ENCODE assay signal across 9 cellular contexts in the genomic region with DNA sequence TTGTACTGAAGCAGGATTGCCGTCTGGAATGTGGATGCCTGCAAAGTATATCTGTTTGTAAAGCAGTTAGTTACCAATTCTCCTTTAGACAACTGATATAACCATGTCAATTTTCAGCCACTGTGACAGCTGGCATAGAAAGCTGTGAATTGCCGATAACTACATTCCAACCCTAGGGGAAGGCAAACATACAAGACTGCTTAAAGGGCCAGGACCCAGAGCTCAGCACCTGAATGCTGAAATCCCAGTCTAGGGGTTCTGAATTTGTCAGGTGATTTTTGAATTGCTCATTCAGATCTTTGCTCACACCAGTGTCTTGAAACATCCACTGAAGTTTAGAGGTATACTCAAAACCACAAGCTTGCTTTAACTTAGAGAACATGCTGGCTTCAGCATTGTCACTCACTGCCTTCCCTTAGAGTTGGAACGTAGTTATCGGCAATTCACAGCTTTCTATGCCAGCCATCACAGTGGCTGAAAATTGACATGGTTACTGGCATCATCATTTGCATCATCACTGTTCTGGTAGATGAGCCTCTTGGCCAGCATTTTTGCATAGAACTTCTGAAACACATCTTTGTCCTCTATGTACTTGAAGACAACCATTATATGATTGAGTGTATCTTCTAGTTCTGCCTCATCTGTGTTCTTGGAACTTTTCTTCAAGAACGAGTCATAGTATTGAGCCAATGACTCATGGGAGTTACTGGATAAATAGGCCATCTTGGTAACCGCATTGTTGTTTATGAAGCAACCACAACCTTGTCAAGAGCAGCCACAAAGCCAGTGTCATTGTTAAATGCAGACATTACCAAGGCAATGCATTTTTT.
DNase-seq lines count a peak whose midpoint lies in the region; ATAC-seq and TF ChIP-seq lines count a peak whose summit lies in the region.
"Had no signal": no experiment of that assay in that cellular context is flagged by ENCODE, and none has a peak within 500 bp of the region (broad histone marks: within the 10 kb centered on the region; RNA-seq: fewer than 3 reads in every experiment).

No MANE protein-coding gene starts in this region.

- H3K27me3 Mint-ChIP-seq in activated CD4-positive, alpha-beta memory T cell treated with anti-CD3 and anti-CD28 coated beads, Interleukin-2, amount 10 ng/mL, durations not matched to agents 7 days and 5 days, result peaks cover 9% of the 10 kb centered on the region
- peaks cover 2% of the 10 kb centered on the region for H3K27me3 Mint-ChIP-seq in GM23338 (ENCODE audit: insufficient read depth, low read depth, poor library complexity)
- no peaks in the 10 kb centered on the region for H3K27me3 Mint-ChIP-seq in stimulated activated naive B cell treated with anti-CD40 and anti-IgM and Interleukin-4, amounts not matched to agents 10 μg/mL and 1 μg/mL and 100 μg/mL, for 72 hours

- peaks cover 20% of the 10 kb centered on the region for H3K36me3 Mint-ChIP-seq in activated CD4-positive, alpha-beta memory T cell treated with anti-CD3 and anti-CD28 coated beads, Interleukin-2, amount 10 ng/mL, durations not matched to agents 7 days and 5 days (ENCODE audit: low read depth)
- H3K36me3 Mint-ChIP-seq in GM23338 (ENCODE audit: low read depth), result no peaks in the 10 kb centered on the region
- H3K36me3 Mint-ChIP-seq in stimulated activated naive B cell treated with anti-CD40 and anti-IgM and Interleukin-4, amounts not matched to agents 10 μg/mL and 1 μg/mL and 100 μg/mL, for 72 hours, result no peaks in the 10 kb centered on the region

- no peak overlapping the region for H2AFZ ChIP-seq in GM23338

- no peaks in the 10 kb centered on the region for H3K36me3 ChIP-seq in GM23338 (ENCODE audit: insufficient read depth)

- no peaks in the 10 kb centered on the region for H3F3A ChIP-seq in GM23338 (replicated peaks; ENCODE audit: low read depth)

- no peak overlapping the region for H3K27ac ChIP-seq in GM23338 (ENCODE audit: low read depth)

- peak; percentile 26 for DNase-seq in NCI-H146 (lab: John Stamatoyannopoulos, UW)
- no peak for DNase-seq in NCI-H146 treated with DMSO at 0.1 percent for 48 hours (lab: John Stamatoyannopoulos, UW; ENCODE audit: unreplicated experiment)
- DNase-seq in activated CD4-positive, alpha-beta memory T cell treated with anti-CD3 and anti-CD28 coated beads, Interleukin-2, amount 10 ng/mL, durations not matched to agents 7 days and 5 days, result peak; percentile 52
- DNase-seq in myocyte (ENCODE audit: low read depth), result peak; percentile 65
- DNase-seq in GM23338 (ENCODE audit: low spot score), result no peak
- no peak for DNase-seq in NCI-H446 treated with DMSO at 0.1 percent for 48 hours (lab: John Stamatoyannopoulos, UW)
- no peak for DNase-seq in stimulated activated naive B cell treated with anti-CD40 and anti-IgM and Interleukin-4, amounts not matched to agents 10 μg/mL and 1 μg/mL and 100 μg/mL, for 72 hours

- peaks cover 5% of the 10 kb centered on the region for H3K9me2 ChIP-seq in GM23338 (ENCODE audit: insufficient read depth)

- POLR2A ChIA-PET in activated CD4-positive, alpha-beta memory T cell treated with anti-CD3 and anti-CD28 coated beads, Interleukin-2, amount 10 ng/mL, durations not matched to agents 7 days and 5 days (lab: Charles Lee), result interaction anchor here (0.8 to 3.5 kb wide), 7 partner anchors 12 to 1309 kb away, joined by 3 to 17 read pairs (median 3); partner anchors contain the start of genes ISOC1 and SLC12A2

- H3K4me2 ChIP-seq in GM23338, result no peak overlapping the region

- TF ChIP-seq CTCF in GM23338 (conservative IDR thresholded peaks at IDR 0.05; ENCODE audit: low read depth in 2 of 2), result no peak

- H3K79me2 ChIP-seq in GM23338 (replicated peaks; ENCODE audit: insufficient read depth), result no peaks in the 10 kb centered on the region

- H3K4me3 ChIP-seq in GM23338, result no peak overlapping the region

- H3K27ac Mint-ChIP-seq in activated CD4-positive, alpha-beta memory T cell treated with anti-CD3 and anti-CD28 coated beads, Interleukin-2, amount 10 ng/mL, durations not matched to agents 7 days and 5 days, result peak overlapping the region; percentile 91
- no peak overlapping the region for H3K27ac Mint-ChIP-seq in GM23338
- H3K27ac Mint-ChIP-seq in stimulated activated naive B cell treated with anti-CD40 and anti-IgM and Interleukin-4, amounts not matched to agents 10 μg/mL and 1 μg/mL and 100 μg/mL, for 72 hours, result no peak overlapping the region
- H3K27ac Mint-ChIP-seq: B cell had no signal

- H4K20me1 ChIP-seq in GM23338 (replicated peaks; ENCODE audit: insufficient read depth), result no peaks in the 10 kb centered on the region

- H3K27me3 ChIP-seq in GM23338 (ENCODE audit: insufficient read depth), result no peaks in the 10 kb centered on the region

- H3K4me1 Mint-ChIP-seq in activated CD4-positive, alpha-beta memory T cell treated with anti-CD3 and anti-CD28 coated beads, Interleukin-2, amount 10 ng/mL, durations not matched to agents 7 days and 5 days, result peaks cover 39% of the 10 kb centered on the region
- H3K4me1 Mint-ChIP-seq in GM23338, result no peaks in the 10 kb centered on the region
- H3K4me1 Mint-ChIP-seq in stimulated activated naive B cell treated with anti-CD40 and anti-IgM and Interleukin-4, amounts not matched to agents 10 μg/mL and 1 μg/mL and 100 μg/mL, for 72 hours, result no peaks in the 10 kb centered on the region
- H3K4me1 Mint-ChIP-seq: B cell had no signal

- CTCF ChIA-PET in activated CD4-positive, alpha-beta memory T cell treated with anti-CD3 and anti-CD28 coated beads, Interleukin-2, amount 10 ng/mL, durations not matched to agents 7 days and 5 days (lab: Charles Lee), result interaction anchor here (0.9 kb wide), 1 partner anchor 27 kb away, joined by 3 read pairs; no protein-coding TSS in a partner anchor

- H3K4me3 Mint-ChIP-seq in activated CD4-positive, alpha-beta memory T cell treated with anti-CD3 and anti-CD28 coated beads, Interleukin-2, amount 10 ng/mL, durations not matched to agents 7 days and 5 days, result peak overlapping the region; percentile 31
- no peak overlapping the region for H3K4me3 Mint-ChIP-seq in GM23338
- no peak overlapping the region for H3K4me3 Mint-ChIP-seq in stimulated activated naive B cell treated with anti-CD40 and anti-IgM and Interleukin-4, amounts not matched to agents 10 μg/mL and 1 μg/mL and 100 μg/mL, for 72 hours
- H3K4me3 Mint-ChIP-seq: B cell had no signal

- H3K9me3 Mint-ChIP-seq in activated CD4-positive, alpha-beta memory T cell treated with anti-CD3 and anti-CD28 coated beads, Interleukin-2, amount 10 ng/mL, durations not matched to agents 7 days and 5 days, result peaks cover 9% of the 10 kb centered on the region
- H3K9me3 Mint-ChIP-seq in GM23338, result no peaks in the 10 kb centered on the region; the same call in 2 of the 3 replicates
- peaks cover under 1 to 4% of the 10 kb centered on the region in 2 donors for H3K9me3 Mint-ChIP-seq in stimulated activated naive B cell treated with anti-CD40 and anti-IgM and Interleukin-4, amounts not matched to agents 10 μg/mL and 1 μg/mL and 100 μg/mL, for 72 hours

- no peaks in the 10 kb centered on the region for H3K4me1 ChIP-seq in GM23338 (ENCODE audit: insufficient read depth)

- ATAC-seq in HG02840 (IDR thresholded peaks at IDR 0.05; ENCODE audit: low FRiP score, unreplicated experiment) (peak; percentile 65), GM23338 (no peak)
- ATAC-seq in stimulated activated naive B cell treated with anti-CD40 and anti-IgM and Interleukin-4, amounts not matched to agents 10 μg/mL and 1 μg/mL and 100 μg/mL, for 72 hours (replicated peaks), result no peak

TF ChIP-seq in GM23338, 12 proteins besides CTCF, POLR2A, EP300 and RAD21 (continues in another document):
- TF ChIP-seq CREB1 (CRISPR knock-in tag; IDR thresholded peaks at IDR 0.05; ENCODE audit: low read depth) (no peak), ETS1 (IDR thresholded peaks at IDR 0.05) (no peak), JUNB (IDR thresholded peaks at IDR 0.05; ENCODE audit: unreplicated experiment) (no peak), STAT1 (IDR thresholded peaks at IDR 0.05; ENCODE audit: unreplicated experiment) (no peak), POLR2AphosphoS5 (IDR thresholded peaks at IDR 0.05; ENCODE audit: low read depth) (no peak), EZH2 (IDR thresholded peaks at IDR 0.05; ENCODE audit: low read depth, unreplicated experiment) (no peak)
- TF ChIP-seq, protein P1, sequence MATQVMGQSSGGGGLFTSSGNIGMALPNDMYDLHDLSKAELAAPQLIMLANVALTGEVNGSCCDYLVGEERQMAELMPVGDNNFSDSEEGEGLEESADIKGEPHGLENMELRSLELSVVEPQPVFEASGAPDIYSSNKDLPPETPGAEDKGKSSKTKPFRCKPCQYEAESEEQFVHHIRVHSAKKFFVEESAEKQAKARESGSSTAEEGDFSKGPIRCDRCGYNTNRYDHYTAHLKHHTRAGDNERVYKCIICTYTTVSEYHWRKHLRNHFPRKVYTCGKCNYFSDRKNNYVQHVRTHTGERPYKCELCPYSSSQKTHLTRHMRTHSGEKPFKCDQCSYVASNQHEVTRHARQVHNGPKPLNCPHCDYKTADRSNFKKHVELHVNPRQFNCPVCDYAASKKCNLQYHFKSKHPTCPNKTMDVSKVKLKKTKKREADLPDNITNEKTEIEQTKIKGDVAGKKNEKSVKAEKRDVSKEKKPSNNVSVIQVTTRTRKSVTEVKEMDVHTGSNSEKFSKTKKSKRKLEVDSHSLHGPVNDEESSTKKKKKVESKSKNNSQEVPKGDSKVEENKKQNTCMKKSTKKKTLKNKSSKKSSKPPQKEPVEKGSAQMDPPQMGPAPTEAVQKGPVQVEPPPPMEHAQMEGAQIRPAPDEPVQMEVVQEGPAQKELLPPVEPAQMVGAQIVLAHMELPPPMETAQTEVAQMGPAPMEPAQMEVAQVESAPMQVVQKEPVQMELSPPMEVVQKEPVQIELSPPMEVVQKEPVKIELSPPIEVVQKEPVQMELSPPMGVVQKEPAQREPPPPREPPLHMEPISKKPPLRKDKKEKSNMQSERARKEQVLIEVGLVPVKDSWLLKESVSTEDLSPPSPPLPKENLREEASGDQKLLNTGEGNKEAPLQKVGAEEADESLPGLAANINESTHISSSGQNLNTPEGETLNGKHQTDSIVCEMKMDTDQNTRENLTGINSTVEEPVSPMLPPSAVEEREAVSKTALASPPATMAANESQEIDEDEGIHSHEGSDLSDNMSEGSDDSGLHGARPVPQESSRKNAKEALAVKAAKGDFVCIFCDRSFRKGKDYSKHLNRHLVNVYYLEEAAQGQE (IDR thresholded peaks at IDR 0.05; ENCODE audit: unreplicated experiment), result no peak

Comparison
In these comparisons a context has a peak if more than half of its experiments do, and no peak if none do; other contexts are left out.
1. DNase-seq: peak in NCI-H146 (single experiment), activated CD4-positive, alpha-beta memory T cell treated with anti-CD3 and anti-CD28 coated beads, Interleukin-2, amount 10 ng/mL, durations not matched to agents 7 days and 5 days (single experiment) and myocyte (single experiment); none in NCI-H146 treated with DMSO at 0.1 percent for 48 hours (single experiment), GM23338 (single experiment), NCI-H446 treated with DMSO at 0.1 percent for 48 hours (single experiment) and stimulated activated naive B cell treated with anti-CD40 and anti-IgM and Interleukin-4, amounts not matched to agents 10 μg/mL and 1 μg/mL and 100 μg/mL, for 72 hours (single experiment).